In the genomic region with DNA sequence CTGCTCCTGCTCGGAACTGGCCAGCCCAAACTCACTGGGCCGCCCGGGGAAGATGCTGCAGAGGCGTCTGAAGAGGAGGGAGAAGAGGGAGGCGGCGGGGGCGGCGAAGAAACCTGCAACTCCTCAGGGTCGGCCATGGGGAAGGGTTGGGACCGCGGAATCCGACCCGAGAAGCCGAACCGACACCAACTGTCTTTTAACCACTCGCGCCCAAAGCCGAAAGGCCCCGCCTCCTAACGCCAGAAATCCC, we compare ENCODE assay signal across 8 cellular contexts. TPM values are rescaled to one million over a fixed set of nuclear protein-coding genes. Genes with fewer than 3 reads are reported as not detected.
DNase-seq lines count a peak whose midpoint lies in the region; ATAC-seq, FAIRE-seq and TF ChIP-seq lines count a peak whose summit lies in the region.

A gene (minus strand): TSS at position 223 of the 250 bp plus-strand sequence. CDS start 86 bp downstream, at position 137.

- no peak for TF ChIP-seq CTCF in HepG2 (CRISPR knock-in tag; IDR thresholded peaks at IDR 0.05)
- no peak for TF ChIP-seq CTCF in transverse colon (IDR thresholded peaks at IDR 0.05)

- H3K4me1 ChIP-seq in HepG2 (ENCODE audit: insufficient read depth, low read length), result peaks cover 28% of the 10 kb centered on the region
- peaks cover 3 to 24% (median 17%) of the 10 kb centered on the region in 4 donors for H3K4me1 ChIP-seq in transverse colon

- BruUV-seq in HepG2 (replicated peaks; lab: Mats Ljungman, UMichigan), result no TSS peak

- H3K27ac ChIP-seq in angular gyrus (ENCODE audit: low read depth, low read length) (peak within 1 kb of the TSS; percentile 98), HepG2 (ENCODE audit: extremely low read length, insufficient read depth, low read length) (peak within 1 kb of the TSS; percentile 90), transverse colon (peak within 1 kb of the TSS; percentile 97)

- no peaks in the 10 kb centered on the region for H3K9me3 ChIP-seq in HepG2 (ENCODE audit: low read length)
- H3K9me3 ChIP-seq in transverse colon, result no peaks in the 10 kb centered on the region

- ATAC-seq in HepG2, result no peak
- no peak for ATAC-seq in HG02884 (IDR thresholded peaks at IDR 0.05; ENCODE audit: unreplicated experiment)
- no peak for ATAC-seq in GM18517 (IDR thresholded peaks at IDR 0.05; ENCODE audit: unreplicated experiment)

- H3K79me2 ChIP-seq in HepG2 (ENCODE audit: insufficient read depth, low read length), result peaks cover 26% of the 10 kb centered on the region

- H3K36me3 ChIP-seq in HepG2 (replicated peaks in 1 of 2; ENCODE audit: control insufficient read depth in 1 of 2, insufficient read depth in 2 of 2, low read length in 2 of 2) (no peaks in the 10 kb centered on the region), transverse colon (no peaks in the 10 kb centered on the region)

- FAIRE-seq in HepG2 (lab: Jason Lieb, UNC), result no peak

- TF ChIP-seq POLR2A in HepG2 (IDR thresholded peaks at IDR 0.05; ENCODE audit: insufficient read depth in 1 of 2, low read depth in 2 of 2, low read length in 2 of 2), result peak; percentile 47 to 55; a peak in 3 of 4 replicates
- no peak for TF ChIP-seq POLR2A in transverse colon (IDR thresholded peaks at IDR 0.05)

- in situ Hi-C loops in HepG2 (cut with HindIII; ENCODE audit: extremely low pct_ligation_motif_present, low pct_unique_long_range_greater_than_20kb) (no loop called here), transverse colon (cut with MboI; ENCODE audit: low pct_ligation_motif_present in 1 of 4, low pct_unique_long_range_greater_than_20kb in 1 of 4, low sequenced_read_pairs in 3 of 4) (no loop called here)

- POLR2A ChIA-PET in activated CD8-positive, alpha-beta memory T cell treated with anti-CD3 and anti-CD28 coated beads for 36 hours (lab: Charles Lee), result interaction anchor here (0.5 to 1.0 kb wide), 3 partner anchors 53 to 438 kb away, joined by 5 read pairs; no protein-coding TSS in a partner anchor
- POLR2A ChIA-PET in HepG2 (lab: Yijun Ruan, JAX), result no interaction called here

- peak within 1 kb of the TSS; percentile 86 for H3K4me2 ChIP-seq in HepG2 (ENCODE audit: low read depth, low read length)

- TF ChIP-seq EP300 in HepG2 (IDR thresholded peaks at IDR 0.05; ENCODE audit: low read depth in 2 of 2, low read length in 2 of 2), result no peak
- TF ChIP-seq EP300 in HepG2 (CRISPR knock-in tag; IDR thresholded peaks at IDR 0.05; ENCODE audit: borderline replicate concordance), result no peak
- no peak for TF ChIP-seq EP300 in transverse colon (IDR thresholded peaks at IDR 0.05; ENCODE audit: low read depth)

- H4K20me1 ChIP-seq in HepG2 (ENCODE audit: insufficient read depth, low read length), result no peaks in the 10 kb centered on the region

- 10% methylated on average over 4 of the region's 20 CpGs for WGBS in HepG2 (ENCODE audit: low lambda C conversion rate)
- WGBS in transverse colon (ENCODE audit: low coverage in 1 of 2), 2 donors, result 0% methylated on average over 20 of the region's 20 CpGs; no CpG with 5 or more reads in 1 of the 2 donors

- intact Hi-C loops in HepG2 (cut with micrococcal nuclease; ENCODE audit: unreplicated experiment), result loop anchor here (2.0 to 5.0 kb wide), 2 partner anchors 97 to 176 kb away; a partner anchor contains a TSS
- intact Hi-C loops in transverse colon (cut with DNase I; ENCODE audit: low total_unique reads), result no loop called here
- intact Hi-C loops in posterior vena cava (cut with DNase I), result no loop called here

- DNase-seq in activated CD8-positive, alpha-beta memory T cell treated with anti-CD3 and anti-CD28 coated beads, Interleukin-2, amount 50 U/mL, for 4 hours, result no peak
- DNase-seq in HepG2 (ENCODE audit: low spot score) (no peak), transverse colon (no peak), posterior vena cava (ENCODE audit: low spot score) (no peak)

- no peak for TF ChIP-seq RAD21 in HepG2 (CRISPR knock-in tag; IDR thresholded peaks at IDR 0.05)

- H3K4me3 ChIP-seq in HepG2 (replicated peaks in 1 of 3; ENCODE audit: insufficient read depth in 1 of 3, low read depth in 2 of 3, low read length in 3 of 3) (peak within 1 kb of the TSS; percentile 80 to 90 (median 83)), transverse colon (peak within 1 kb of the TSS; percentile 69 to 82 (median 82))

- peak within 1 kb of the TSS; percentile 70 for H3K9ac ChIP-seq in HepG2 (ENCODE audit: insufficient read depth, low read depth, low read length)

- CTCF ChIA-PET in activated CD8-positive, alpha-beta memory T cell treated with anti-CD3 and anti-CD28 coated beads for 36 hours (lab: Charles Lee), result no interaction called here
- CTCF ChIA-PET in HepG2 (lab: Yijun Ruan, JAX; ENCODE audit: low intra/inter-chr PET ratio, low total read pairs), result no interaction called here

- H2AFZ ChIP-seq in HepG2 (ENCODE audit: low read length), result peak within 1 kb of the TSS; percentile 32

- H3K27me3 ChIP-seq in HepG2 (ENCODE audit: control insufficient read depth in 1 of 2, insufficient read depth in 2 of 2, low read length in 2 of 2) (no peaks in the 10 kb centered on the region), transverse colon (no peaks in the 10 kb centered on the region)

TF ChIP-seq in HepG2, 621 proteins besides CTCF, POLR2A, EP300 and RAD21 (continues in another document):
- TF ChIP-seq, protein P1, sequence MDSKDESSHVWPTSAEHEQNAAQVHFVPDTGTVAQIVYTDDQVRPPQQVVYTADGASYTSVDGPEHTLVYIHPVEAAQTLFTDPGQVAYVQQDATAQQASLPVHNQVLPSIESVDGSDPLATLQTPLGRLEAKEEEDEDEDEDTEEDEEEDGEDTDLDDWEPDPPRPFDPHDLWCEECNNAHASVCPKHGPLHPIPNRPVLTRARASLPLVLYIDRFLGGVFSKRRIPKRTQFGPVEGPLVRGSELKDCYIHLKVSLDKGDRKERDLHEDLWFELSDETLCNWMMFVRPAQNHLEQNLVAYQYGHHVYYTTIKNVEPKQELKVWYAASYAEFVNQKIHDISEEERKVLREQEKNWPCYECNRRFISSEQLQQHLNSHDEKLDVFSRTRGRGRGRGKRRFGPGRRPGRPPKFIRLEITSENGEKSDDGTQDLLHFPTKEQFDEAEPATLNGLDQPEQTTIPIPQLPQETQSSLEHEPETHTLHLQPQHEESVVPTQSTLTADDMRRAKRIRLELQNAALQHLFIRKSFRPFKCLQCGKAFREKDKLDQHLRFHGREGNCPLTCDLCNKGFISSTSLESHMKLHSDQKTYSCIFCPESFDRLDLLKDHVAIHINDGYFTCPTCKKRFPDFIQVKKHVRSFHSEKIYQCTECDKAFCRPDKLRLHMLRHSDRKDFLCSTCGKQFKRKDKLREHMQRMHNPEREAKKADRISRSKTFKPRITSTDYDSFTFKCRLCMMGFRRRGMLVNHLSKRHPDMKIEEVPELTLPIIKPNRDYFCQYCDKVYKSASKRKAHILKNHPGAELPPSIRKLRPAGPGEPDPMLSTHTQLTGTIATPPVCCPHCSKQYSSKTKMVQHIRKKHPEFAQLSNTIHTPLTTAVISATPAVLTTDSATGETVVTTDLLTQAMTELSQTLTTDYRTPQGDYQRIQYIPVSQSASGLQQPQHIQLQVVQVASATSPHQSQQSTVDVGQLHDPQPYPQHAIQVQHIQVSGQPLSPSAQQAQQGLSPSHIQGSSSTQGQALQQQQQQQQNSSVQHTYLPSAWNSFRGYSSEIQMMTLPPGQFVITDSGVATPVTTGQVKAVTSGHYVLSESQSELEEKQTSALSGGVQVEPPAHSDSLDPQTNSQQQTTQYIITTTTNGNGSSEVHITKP (CRISPR knock-in tag; IDR thresholded peaks at IDR 0.05; ENCODE audit: low read depth), result no peak
- TF ChIP-seq ZNF772 (CRISPR knock-in tag; IDR thresholded peaks at IDR 0.05) (0 out of 2 replicates have a peak, but pooled peaks have one; percentile 40), ZNF3 (CRISPR knock-in tag; IDR thresholded peaks at IDR 0.05) (no peak), HNRNPL (IDR thresholded peaks at IDR 0.05; ENCODE audit: low read depth, low read length) (0 out of 2 replicates have a peak, but pooled peaks have one; percentile 14), ZNF451 (CRISPR knock-in tag; IDR thresholded peaks at IDR 0.05) (no peak), DNMT1 (CRISPR knock-in tag; IDR thresholded peaks at IDR 0.05) (0 out of 2 replicates have a peak, but pooled peaks have one; percentile 48), RARG (CRISPR knock-in tag; IDR thresholded peaks at IDR 0.05; ENCODE audit: low read depth) (no peak), HNF4G (IDR thresholded peaks at IDR 0.05; ENCODE audit: borderline replicate concordance, low read depth, low read length) (no peak), HNF4G (CRISPR knock-in tag; IDR thresholded peaks at IDR 0.05; ENCODE audit: borderline replicate concordance, low read depth) (no peak), ZNF773 (CRISPR knock-in tag; IDR thresholded peaks at IDR 0.05; ENCODE audit: borderline replicate concordance) (no peak)

RNA-seq across cellular contexts. Expression of the gene that starts here (rescaled TPM):
- total RNA-seq in activated CD8-positive, alpha-beta memory T cell treated with anti-CD3 and anti-CD28 coated beads for 36 hours, result 10 to 100 TPM; 20.6 to 21.5 TPM
- total RNA-seq in HepG2 (2016; rRNA removed; fragmentation: Illumina TruSeq; extraction: Trizol) (10.4 and 16.7 TPM in 2 replicates), transverse colon (1 to 10 TPM in 3 of 4 donors, under 1 TPM in 1; 0.40 to 6.0 (median 2.7) TPM), posterior vena cava (1 to 10 TPM; 4.6 to 5.0 TPM)
- 1.1 and 1.7 TPM in 2 replicates for total RNA-seq in HepG2 (2016; cell fraction: cytosol; rRNA removed; fragmentation: Illumina TruSeq; extraction: Trizol; ENCODE audit: low read depth)
- total RNA-seq in HepG2 (2016; cell fraction: insoluble cytoplasmic fraction; rRNA removed; fragmentation: Illumina TruSeq; extraction: Trizol), result 10.1 and 15.4 TPM in 2 replicates
- total RNA-seq in HepG2 (2016; cell fraction: membrane; rRNA removed; fragmentation: Illumina TruSeq; extraction: Trizol), result 6.0 and 7.4 TPM in 2 replicates
- 7.4 and 8.1 TPM in 2 replicates for total RNA-seq in HepG2 (2016; cell fraction: nucleus; rRNA removed; fragmentation: Illumina TruSeq; extraction: Trizol)
- 5.4 and 8.5 TPM in 2 replicates for polyA plus RNA-seq in HepG2 (2011; rRNA removed)
- polyA plus RNA-seq in HepG2 (2011; cell fraction: cytosol; rRNA removed), result 2.6 and 3.0 TPM in 2 replicates
- 1.3 and 2.1 TPM in 2 replicates for polyA plus RNA-seq in HepG2 (2011; cell fraction: nucleus; rRNA removed)
- 3.0 and 5.0 TPM in 2 replicates for polyA plus RNA-seq in HepG2 (2012)
- polyA plus RNA-seq in HepG2 (2016; cell fraction: cytosol; fragmentation: Illumina TruSeq; extraction: Trizol; ENCODE audit: low read depth), result 0.98 and 1.2 TPM in 2 replicates
- 22.6 and 22.9 TPM in 2 replicates for polyA plus RNA-seq in HepG2 (2016; cell fraction: insoluble cytoplasmic fraction; fragmentation: Illumina TruSeq; extraction: Trizol; ENCODE audit: low read depth)
- polyA plus RNA-seq in HepG2 (2016; cell fraction: membrane; fragmentation: Illumina TruSeq; extraction: Trizol; ENCODE audit: low read depth), result 5.1 and 5.5 TPM in 2 replicates
- 10.1 and 10.7 TPM in 2 replicates for polyA plus RNA-seq in HepG2 (2016; cell fraction: nucleus; fragmentation: Illumina TruSeq; extraction: Trizol; ENCODE audit: insufficient read depth, low read depth)
- polyA minus RNA-seq in HepG2 (2011; rRNA and poly(A)+ RNA removed; ENCODE audit: low replicate concordance), result 1.7 TPM in 2 replicates
- 2.9 and 3.5 TPM in 2 replicates for polyA minus RNA-seq in HepG2 (2011; cell fraction: cytosol; rRNA and poly(A)+ RNA removed)
- polyA minus RNA-seq in HepG2 (2011; cell fraction: nucleus; rRNA and poly(A)+ RNA removed), result 3.0 and 4.0 TPM in 2 replicates
